23 cellular contexts compared by ENCODE assay signal in genomic region chr7:157440346-157441022, GRCh38.
DNase-seq lines count a peak whose midpoint lies in the region; ATAC-seq, FAIRE-seq and TF ChIP-seq lines count a peak whose summit lies in the region.
"Had no signal": no experiment of that assay in that cellular context is flagged by ENCODE, and none has a peak within 500 bp of the region (broad histone marks: within the 10 kb centered on the region; RNA-seq: fewer than 3 reads in every experiment).

No MANE protein-coding gene starts in this region.

- intact Hi-C loops in activated CD4-positive, alpha-beta memory T cell treated with anti-CD3 and anti-CD28 coated beads for 36 hours (cut with micrococcal nuclease), result no loop called here
- intact Hi-C loops in lower lobe of right lung (cut with DNase I), result no loop called here

- no peaks in the 10 kb centered on the region for H3K9me3 Mint-ChIP-seq in activated CD4-positive, alpha-beta memory T cell treated with anti-CD3 and anti-CD28 coated beads, Interleukin-2, amount 10 ng/mL, durations not matched to agents 7 days and 5 days
- no peaks in the 10 kb centered on the region for H3K9me3 Mint-ChIP-seq in activated CD4-positive, alpha-beta memory T cell treated with anti-CD3 and anti-CD28 coated beads for 36 hours

- H3K9me3 ChIP-seq in lower lobe of right lung, result no peaks in the 10 kb centered on the region
- H3K9me3 ChIP-seq in suprapubic skin, result no peaks in the 10 kb centered on the region
- H3K9me3 ChIP-seq in small intestine (ENCODE audit: control insufficient read depth, low read depth), result no peaks in the 10 kb centered on the region
- H3K9me3 ChIP-seq: ovary, stomach had no signal

- no peaks in the 10 kb centered on the region for H3K4me1 Mint-ChIP-seq in activated CD4-positive, alpha-beta memory T cell treated with anti-CD3 and anti-CD28 coated beads, Interleukin-2, amount 10 ng/mL, durations not matched to agents 7 days and 5 days
- H3K4me1 Mint-ChIP-seq in activated CD4-positive, alpha-beta memory T cell treated with anti-CD3 and anti-CD28 coated beads for 36 hours (ENCODE audit: low read depth), result no peaks in the 10 kb centered on the region
- H3K4me1 Mint-ChIP-seq: CD4-positive, alpha-beta memory T cell had no signal

- FAIRE-seq in small intestine (lab: Jason Lieb, UNC), result no peak

- no peaks in the 10 kb centered on the region for H3K36me3 ChIP-seq in lower lobe of right lung
- no peaks in the 10 kb centered on the region for H3K36me3 ChIP-seq in suprapubic skin
- no peaks in the 10 kb centered on the region for H3K36me3 ChIP-seq in small intestine (ENCODE audit: control insufficient read depth in 2 of 2, insufficient read depth in 2 of 2, low read length in 2 of 2)
- H3K36me3 ChIP-seq: ovary, stomach had no signal

- no peak for TF ChIP-seq POLR2A in suprapubic skin (IDR thresholded peaks at IDR 0.05)

- no peak for TF ChIP-seq EP300 in suprapubic skin (IDR thresholded peaks at IDR 0.05)

- no peaks in the 10 kb centered on the region for H3K27me3 ChIP-seq in lower lobe of right lung (ENCODE audit: low read depth)
- H3K27me3 ChIP-seq in suprapubic skin, result peaks cover 6% of the 10 kb centered on the region
- H3K27me3 ChIP-seq in small intestine (ENCODE audit: control insufficient read depth in 2 of 2, insufficient read depth in 2 of 2, low read length in 2 of 2), result no peaks in the 10 kb centered on the region
- H3K27me3 ChIP-seq: foreskin keratinocyte, ovary had no signal

- peaks cover 8% of the 10 kb centered on the region for H3K27me3 Mint-ChIP-seq in activated CD4-positive, alpha-beta memory T cell treated with anti-CD3 and anti-CD28 coated beads, Interleukin-2, amount 10 ng/mL, durations not matched to agents 7 days and 5 days
- no peaks in the 10 kb centered on the region for H3K27me3 Mint-ChIP-seq in activated CD4-positive, alpha-beta memory T cell treated with anti-CD3 and anti-CD28 coated beads for 36 hours
- H3K27me3 Mint-ChIP-seq: CD4-positive, alpha-beta memory T cell had no signal

- no peak overlapping the region for H3K4me3 ChIP-seq in lower lobe of right lung
- no peak overlapping the region for H3K4me3 ChIP-seq in suprapubic skin
- no peak overlapping the region for H3K4me3 ChIP-seq in small intestine (ENCODE audit: low read depth in 1 of 2, low read length in 2 of 2)
- H3K4me3 ChIP-seq: ovary, stomach had no signal

- CTCF ChIA-PET in activated CD4-positive, alpha-beta memory T cell treated with anti-CD3 and anti-CD28 coated beads, Interleukin-2, amount 10 ng/mL, durations not matched to agents 7 days and 5 days (lab: Charles Lee), result no interaction called here
- CTCF ChIA-PET in activated CD4-positive, alpha-beta memory T cell treated with anti-CD3 and anti-CD28 coated beads for 36 hours (lab: Charles Lee), result no interaction called here

- H3K27ac ChIP-seq in lower lobe of right lung (no peak overlapping the region), suprapubic skin (no peak overlapping the region), small intestine (ENCODE audit: low read depth in 1 of 2, low read length in 1 of 2) (no peak overlapping the region)
- H3K27ac ChIP-seq: foreskin keratinocyte, ovary, stomach had no signal

- TF ChIP-seq CTCF in lower lobe of right lung (IDR thresholded peaks at IDR 0.05) (no peak), suprapubic skin (IDR thresholded peaks at IDR 0.05) (no peak), GM20000 (IDR thresholded peaks at IDR 0.05; ENCODE audit: extremely low read depth, missing control alignments) (no peak)

- POLR2A ChIA-PET in activated CD4-positive, alpha-beta memory T cell treated with anti-CD3 and anti-CD28 coated beads, Interleukin-2, amount 10 ng/mL, durations not matched to agents 7 days and 5 days (lab: Charles Lee), result no interaction called here
- POLR2A ChIA-PET in activated CD4-positive, alpha-beta memory T cell treated with anti-CD3 and anti-CD28 coated beads for 36 hours (lab: Charles Lee), result no interaction called here

- peak; percentile 9 for DNase-seq in activated CD4-positive, alpha-beta memory T cell treated with anti-CD3 and anti-CD28 coated beads, Interleukin-2, amount 10 ng/mL, durations not matched to agents 7 days and 5 days
- DNase-seq in activated CD4-positive, alpha-beta memory T cell treated with anti-CD3 and anti-CD28 coated beads for 36 hours, result no peak
- DNase-seq in RPMI8226 (peak; percentile 82), lower lobe of right lung (peak; percentile 39), suprapubic skin (ENCODE audit: low spot score in 2 of 2) (peak; percentile 19 to 38), GM20000 (ENCODE audit: low spot score) (no peak), T1000 (lab: John Stamatoyannopoulos, UW) (no peak), small intestine (no peak)
- DNase-seq: 8988T; activated CD4-positive, alpha-beta T cell treated with anti-CD3 and anti-CD28 coated beads, Interleukin-2, amount 50 U/mL, for 4 hours; activated CD4-positive, CD25-positive, alpha-beta regulatory T cell; activated naive CD4-positive, alpha-beta T cell; CD4-positive, alpha-beta memory T cell; effector CD8-positive, alpha-beta T cell; foreskin keratinocyte; IMR-90; naive B cell; NCI-H1417 treated with DMSO at 0.1 percent for 48 hours; NCI-H2107; NCI-H510A treated with DMSO at 0.1 percent for 48 hours; stomach had no signal

- H3K4me1 ChIP-seq in lower lobe of right lung, result no peaks in the 10 kb centered on the region
- no peaks in the 10 kb centered on the region for H3K4me1 ChIP-seq in suprapubic skin
- no peaks in the 10 kb centered on the region for H3K4me1 ChIP-seq in small intestine (ENCODE audit: control insufficient read depth in 2 of 2, insufficient read depth in 1 of 2, low read depth in 1 of 2, low read length in 1 of 2)
- H3K4me1 ChIP-seq: foreskin keratinocyte, stomach had no signal

- WGBS in suprapubic skin, result 97% methylated on average over 7 of the region's 22 CpGs
- WGBS in small intestine, 3 donors, result 83 to 86% (median 85%) methylated on average over 22 of the region's 22 CpGs

- H3K27ac Mint-ChIP-seq in activated CD4-positive, alpha-beta memory T cell treated with anti-CD3 and anti-CD28 coated beads, Interleukin-2, amount 10 ng/mL, durations not matched to agents 7 days and 5 days, result no peak overlapping the region
- H3K27ac Mint-ChIP-seq in activated CD4-positive, alpha-beta memory T cell treated with anti-CD3 and anti-CD28 coated beads for 36 hours, result no peak overlapping the region

- no peak overlapping the region for H3K4me3 Mint-ChIP-seq in activated CD4-positive, alpha-beta memory T cell treated with anti-CD3 and anti-CD28 coated beads, Interleukin-2, amount 10 ng/mL, durations not matched to agents 7 days and 5 days
- no peak overlapping the region for H3K4me3 Mint-ChIP-seq in activated CD4-positive, alpha-beta memory T cell treated with anti-CD3 and anti-CD28 coated beads for 36 hours
- H3K4me3 Mint-ChIP-seq: brain; CD4-positive, alpha-beta memory T cell had no signal

- no peak for ATAC-seq in lower lobe of right lung
- ATAC-seq: foreskin keratinocyte had no signal

- H3K36me3 Mint-ChIP-seq in activated CD4-positive, alpha-beta memory T cell treated with anti-CD3 and anti-CD28 coated beads, Interleukin-2, amount 10 ng/mL, durations not matched to agents 7 days and 5 days (ENCODE audit: low read depth), result no peaks in the 10 kb centered on the region
- H3K36me3 Mint-ChIP-seq in activated CD4-positive, alpha-beta memory T cell treated with anti-CD3 and anti-CD28 coated beads for 36 hours, result no peaks in the 10 kb centered on the region
- H3K36me3 Mint-ChIP-seq: brain; CD4-positive, alpha-beta memory T cell had no signal

Comparison
In these comparisons a context has a peak if more than half of its experiments do, and no peak if none do; other contexts are left out.
1. DNase-seq: peak in activated CD4-positive, alpha-beta memory T cell treated with anti-CD3 and anti-CD28 coated beads, Interleukin-2, amount 10 ng/mL, durations not matched to agents 7 days and 5 days (single experiment), RPMI8226 (single experiment), lower lobe of right lung (single experiment) and suprapubic skin (2 of 2); none in activated CD4-positive, alpha-beta memory T cell treated with anti-CD3 and anti-CD28 coated beads for 36 hours (single experiment), GM20000 (single experiment), T1000 (single experiment) and small intestine (single experiment).